ENCODE assay signal across 10 cellular contexts in genomic region chrX:16883487-16883804, GRCh38. TPM values are rescaled to one million over a fixed set of nuclear protein-coding genes. Genes with fewer than 3 reads are reported as not detected.
DNase-seq lines count a peak whose midpoint lies in the region; ATAC-seq, FAIRE-seq and TF ChIP-seq lines count a peak whose summit lies in the region.
"Had no signal": no experiment of that assay in that cellular context is flagged by ENCODE, and none has a peak within 500 bp of the region (broad histone marks: within the 10 kb centered on the region; RNA-seq: fewer than 3 reads in every experiment).

No MANE protein-coding gene starts in this region.

- peak overlapping the region; percentile 66 for H3K4me3 ChIP-seq in left ventricle myocardium inferior
- H3K4me3 ChIP-seq in K562: no peak overlapping the region; the same call in 1 of the 2 replicates
- peak overlapping the region in 1 of 2 experiments; percentile 75 for H3K4me3 ChIP-seq in mesenchymal stem cell (ENCODE audit: insufficient read depth in 1 of 2, low read depth in 1 of 2, low read length in 2 of 2)

- POLR2A ChIA-PET in K562 (lab: Yijun Ruan, JAX): interaction anchor here (0.7 to 1.0 kb wide), 2 partner anchors 13 to 14 kb away, joined by 3 to 5 read pairs; no protein-coding TSS in a partner anchor
- POLR2A ChIA-PET in activated CD4-positive, alpha-beta memory T cell treated with anti-CD3 and anti-CD28 coated beads, Interleukin-2, amount 10 ng/mL, durations not matched to agents 7 days and 5 days (lab: Charles Lee): interaction anchor here (2.8 kb wide), 1 partner anchor 13 kb away, joined by 21 read pairs; the partner anchor contains the start of gene RBBP7

- no peak overlapping the region for H2BK120ac ChIP-seq in mesenchymal stem cell (ENCODE audit: low read depth, low read length)

- no peak overlapping the region for H4K8ac ChIP-seq in mesenchymal stem cell (ENCODE audit: low read length)

- H3K18ac ChIP-seq in mesenchymal stem cell (ENCODE audit: low read depth in 1 of 2, low read length in 2 of 2): no peak overlapping the region

- no peaks in the 10 kb centered on the region for H3K79me2 ChIP-seq in K562 (ENCODE audit: control insufficient read depth, insufficient read depth, low read length)

- H2BK15ac ChIP-seq in mesenchymal stem cell (ENCODE audit: low read depth, poor library complexity, severe bottlenecking): no peak overlapping the region

- H3K9me3 Mint-ChIP-seq in activated CD4-positive, alpha-beta memory T cell treated with anti-CD3 and anti-CD28 coated beads, Interleukin-2, amount 10 ng/mL, durations not matched to agents 7 days and 5 days: no peaks in the 10 kb centered on the region
- H3K9me3 Mint-ChIP-seq: dendritic cell treated with granulocyte-macrophage colony-stimulating factor and Interleukin-4, amounts not matched to agents 40 ng/mL and 50 ng/mL, for 4 days had no signal

- H3K14ac ChIP-seq in mesenchymal stem cell (ENCODE audit: low read length in 2 of 2): no peak overlapping the region

- no TSS peak for BruUV-seq in K562 (replicated peaks; lab: Mats Ljungman, UMichigan)

- peak overlapping the region in 1 of 2 experiments; percentile 68; a peak in 2 of 4 replicates for H3K9ac ChIP-seq in K562 (ENCODE audit: insufficient read depth in 1 of 2, low read depth in 2 of 2, low read length in 2 of 2)
- H3K9ac ChIP-seq in mesenchymal stem cell (ENCODE audit: low read length): peak overlapping the region; percentile 79

- TF ChIP-seq RAD21 in K562 (CRISPR knock-in tag; conservative IDR thresholded peaks at IDR 0.05 in 1 of 2, IDR thresholded peaks at IDR 0.05 in 1 of 2): no peak

- H3K27me3 ChIP-seq in left ventricle myocardium inferior (ENCODE audit: low read depth) (no peaks in the 10 kb centered on the region), K562 (ENCODE audit: control insufficient read depth in 2 of 2, insufficient read depth in 2 of 2, low read length in 2 of 2) (no peaks in the 10 kb centered on the region; a peak in 2 of 5 replicates), mesenchymal stem cell (ENCODE audit: control insufficient read depth in 1 of 2, insufficient read depth in 1 of 2, low read length in 2 of 2) (peaks cover 0 to 39% of the 10 kb centered on the region in 2 experiments)
- H3K27me3 ChIP-seq: upper lobe of left lung had no signal

- TF ChIP-seq POLR2A in K562 (conservative IDR thresholded peaks at IDR 0.05): no peak

- H3K4me1 ChIP-seq in left ventricle myocardium inferior (peaks cover 5% of the 10 kb centered on the region), K562 (replicated peaks in 1 of 2; ENCODE audit: control insufficient read depth in 2 of 2, insufficient read depth in 2 of 2, low read length in 2 of 2) (peaks cover 5% of the 10 kb centered on the region in 2 experiments; a peak in 4 of 5 replicates), mesenchymal stem cell (ENCODE audit: control insufficient read depth, insufficient read depth, low read depth, low read length) (peaks cover 3% of the 10 kb centered on the region)

- peaks cover 10% of the 10 kb centered on the region for H3K4me1 Mint-ChIP-seq in activated CD4-positive, alpha-beta memory T cell treated with anti-CD3 and anti-CD28 coated beads, Interleukin-2, amount 10 ng/mL, durations not matched to agents 7 days and 5 days

- H3K79me1 ChIP-seq in mesenchymal stem cell (replicated peaks; ENCODE audit: low read length, poor library complexity, severe bottlenecking): no peaks in the 10 kb centered on the region

- H3K23ac ChIP-seq in mesenchymal stem cell (ENCODE audit: low read length in 2 of 2): no peak overlapping the region

- H3K27ac ChIP-seq in left ventricle myocardium inferior (replicated peaks) (no peak overlapping the region), K562 (ENCODE audit: extremely low read depth, low read depth, low read length) (no peak overlapping the region), mesenchymal stem cell (ENCODE audit: low read length, poor library complexity, severe bottlenecking) (no peak overlapping the region)

- no peak overlapping the region for H2AK5ac ChIP-seq in mesenchymal stem cell (ENCODE audit: low read length, severe bottlenecking)

- H4K20me1 ChIP-seq in K562 (replicated peaks; ENCODE audit: control insufficient read depth, insufficient read depth, low read length): no peaks in the 10 kb centered on the region

- H3K27me3 Mint-ChIP-seq in activated CD4-positive, alpha-beta memory T cell treated with anti-CD3 and anti-CD28 coated beads, Interleukin-2, amount 10 ng/mL, durations not matched to agents 7 days and 5 days: peaks cover 7% of the 10 kb centered on the region
- H3K27me3 Mint-ChIP-seq: dendritic cell treated with granulocyte-macrophage colony-stimulating factor and Interleukin-4, amounts not matched to agents 40 ng/mL and 50 ng/mL, for 4 days had no signal

- FAIRE-seq in K562 (lab: Jason Lieb, UNC): no peak
- no peak for FAIRE-seq in GM19239 (lab: Jason Lieb, UNC)

- H4K91ac ChIP-seq in mesenchymal stem cell (ENCODE audit: low read length): no peak overlapping the region

- CTCF ChIA-PET in K562 (lab: Yijun Ruan, JAX; ENCODE audit: low intra/inter-chr PET ratio): interaction anchor here (0.6 to 1.6 kb wide), 2 partner anchors 57 to 83 kb away, joined by 3 to 7 read pairs; no protein-coding TSS in a partner anchor
- CTCF ChIA-PET in activated CD4-positive, alpha-beta memory T cell treated with anti-CD3 and anti-CD28 coated beads, Interleukin-2, amount 10 ng/mL, durations not matched to agents 7 days and 5 days (lab: Charles Lee): interaction anchor here (0.8 to 4.2 kb wide), 17 partner anchors 9 to 1209 kb away, joined by 3 to 32 read pairs (median 5); partner anchors contain the start of genes RBBP7 and REPS2

- H3K36me3 ChIP-seq in left ventricle myocardium inferior (no peaks in the 10 kb centered on the region), K562 (ENCODE audit: control insufficient read depth, insufficient read depth, low read length) (no peaks in the 10 kb centered on the region), mesenchymal stem cell (ENCODE audit: control insufficient read depth in 1 of 2, insufficient read depth in 2 of 2, low read depth in 1 of 2, low read length in 2 of 2) (no peaks in the 10 kb centered on the region)
- H3K36me3 ChIP-seq: upper lobe of left lung had no signal

- no peak overlapping the region for H3K27ac Mint-ChIP-seq in activated CD4-positive, alpha-beta memory T cell treated with anti-CD3 and anti-CD28 coated beads, Interleukin-2, amount 10 ng/mL, durations not matched to agents 7 days and 5 days

- in situ Hi-C loops in K562 (cut with MboI): no loop called here

- no peak for TF ChIP-seq CTCF in left ventricle myocardium inferior (IDR thresholded peaks at IDR 0.05; ENCODE audit: borderline replicate concordance)
- TF ChIP-seq CTCF in K562 (IDR thresholded peaks at IDR 0.05 in 2 of 3, conservative IDR thresholded peaks at IDR 0.05 in 1 of 3; ENCODE audit: insufficient read depth in 2 of 3, low read depth in 1 of 3, low read length in 3 of 3): no peak
- TF ChIP-seq CTCF in GM10266 (IDR thresholded peaks at IDR 0.05; ENCODE audit: control insufficient read depth, insufficient read depth, low read depth, missing control alignments): no peak

- ATAC-seq in K562 (no peak), GM18519 (IDR thresholded peaks at IDR 0.05; ENCODE audit: low FRiP score, unreplicated experiment) (no peak)

- DNase-seq in left ventricle myocardium inferior (no peak), cardiac septum (ENCODE audit: low spot score) (no peak), K562 (ENCODE audit: extremely low read depth in 1 of 4, low spot score in 3 of 4) (no peak), mesenchymal stem cell (no peak), GM10266 (ENCODE audit: extremely low spot score) (no peak), GM19239 (ENCODE audit: insufficient read length, low spot score) (no peak)
- DNase-seq in activated CD4-positive, alpha-beta memory T cell treated with anti-CD3 and anti-CD28 coated beads, Interleukin-2, amount 10 ng/mL, durations not matched to agents 7 days and 5 days: no peak

- WGBS in K562 (ENCODE audit: insufficient coverage, low coverage, missing lambda C conversion rate): 5% methylated on average over 2 of the region's 3 CpGs
- WGBS in mesenchymal stem cell: no CpG with 5 or more reads among the region's 3 CpGs

- H3K36me3 Mint-ChIP-seq in activated CD4-positive, alpha-beta memory T cell treated with anti-CD3 and anti-CD28 coated beads, Interleukin-2, amount 10 ng/mL, durations not matched to agents 7 days and 5 days (ENCODE audit: low read depth): no peaks in the 10 kb centered on the region

- intact Hi-C loops in left ventricle myocardium inferior (cut with micrococcal nuclease): loop anchor here (10.0 kb wide), 1 partner anchor 161 kb away; no protein-coding TSS in a partner anchor
- intact Hi-C loops in cardiac septum (cut with DNase I): loop anchor here (2.0 kb wide), 1 partner anchor 45 kb away; no protein-coding TSS in a partner anchor
- intact Hi-C loops in K562 (cut with micrococcal nuclease): loop anchor here (1.0 kb wide), 1 partner anchor 163 kb away; no protein-coding TSS in a partner anchor

- no peak for TF ChIP-seq EP300 in K562 (IDR thresholded peaks at IDR 0.05; ENCODE audit: low read length)

- H2BK5ac ChIP-seq in mesenchymal stem cell (ENCODE audit: low read depth, low read length, poor library complexity, severe bottlenecking): no peak overlapping the region

- H3K9me1 ChIP-seq in K562 (ENCODE audit: control insufficient read depth, insufficient read depth, low read length): no peaks in the 10 kb centered on the region

- H3K9me3 ChIP-seq in left ventricle myocardium inferior (replicated peaks): no peaks in the 10 kb centered on the region
- H3K9me3 ChIP-seq in K562 (replicated peaks; ENCODE audit: control insufficient read depth, insufficient read depth, low read depth, low read length): no peaks in the 10 kb centered on the region
- H3K9me3 ChIP-seq in mesenchymal stem cell (ENCODE audit: control insufficient read depth, low read length): no peaks in the 10 kb centered on the region
- H3K9me3 ChIP-seq: upper lobe of left lung had no signal

- H3K4me3 Mint-ChIP-seq in activated CD4-positive, alpha-beta memory T cell treated with anti-CD3 and anti-CD28 coated beads, Interleukin-2, amount 10 ng/mL, durations not matched to agents 7 days and 5 days: no peak overlapping the region

- peak overlapping the region; percentile 100 for H2AFZ ChIP-seq in K562 (ENCODE audit: low read depth, low read length)
- no peak overlapping the region for H2AFZ ChIP-seq in mesenchymal stem cell (ENCODE audit: low read depth, low read length)

- H3K4me2 ChIP-seq in K562 (ENCODE audit: insufficient read depth, low read length): 0 out of 2 replicates have a peak overlapping the region, but pooled peaks have one; percentile 76
- H3K4me2 ChIP-seq in mesenchymal stem cell (ENCODE audit: low read length, poor library complexity, severe bottlenecking): no peak overlapping the region

- H2BK12ac ChIP-seq in mesenchymal stem cell (ENCODE audit: low read length in 2 of 2): no peak overlapping the region

- H3K4ac ChIP-seq in mesenchymal stem cell (ENCODE audit: low read depth in 1 of 2, low read length in 2 of 2): no peak overlapping the region

RNA-seq across cellular contexts. Expression of gene RBBP7, which starts 13.3 kb away (rescaled TPM):
- total RNA-seq in left ventricle myocardium inferior (115 TPM), cardiac septum (117 TPM), K562 (2014; rRNA removed) (142 and 153 TPM in 2 replicates), K562 (2014; rRNA removed; fragmentation: Illumina TruSeq; extraction: Trizol) (202 and 217 TPM in 2 replicates), K562 (2015; rRNA removed; fragmentation: Illumina TruSeq; extraction: Trizol) (192 and 211 TPM in 2 replicates), K562 (2021) (148 and 169 TPM in 2 replicates)
- total RNA-seq in K562 (2011; cell fraction: chromatin; rRNA removed; ENCODE audit: low replicate concordance): 88.9 and 162 TPM in 2 replicates
- 63.4 and 67.4 TPM in 2 replicates for total RNA-seq in K562 (2011; cell fraction: nucleolus; rRNA removed)
- 139 and 146 TPM in 2 replicates for total RNA-seq in K562 (2011; cell fraction: nucleoplasm; rRNA removed)
- polyA plus RNA-seq in K562 (2011; rRNA removed) (245 and 364 TPM in 2 replicates), K562 (2014; fragmentation: Illumina TruSeq; extraction: Trizol) (185 and 215 TPM in 2 replicates), K562 (2014; fragmentation: Nextera tagmentation; extraction: Ambion mirVana) (10 to 100 TPM; 79.0 to 90.1 TPM), K562 (2014; rRNA removed) (175 and 182 TPM in 2 replicates)
- 164 and 228 TPM in 2 replicates for polyA plus RNA-seq in K562 (2011; cell fraction: cytosol; rRNA removed)
- 132 and 149 TPM in 2 replicates for polyA plus RNA-seq in K562 (2011; cell fraction: nucleus; rRNA removed)
- 121 and 217 TPM in 2 replicates for polyA plus RNA-seq in K562 (2012)
- polyA minus RNA-seq in K562 (2011; rRNA and poly(A)+ RNA removed): 230 and 285 TPM in 2 replicates
- polyA minus RNA-seq in K562 (2011; cell fraction: cytosol; rRNA and poly(A)+ RNA removed): 67.0 and 107 TPM in 2 replicates
- 33.5 and 54.4 TPM in 2 replicates for polyA minus RNA-seq in K562 (2011; cell fraction: nucleus; rRNA and poly(A)+ RNA removed)
- polyA plus RNA-seq in mesenchymal stem cell (2013, experiment 1 of 2): 90.4 TPM
- 99.7 TPM for polyA plus RNA-seq in mesenchymal stem cell (2013, experiment 2 of 2)
- 100 to 1,000 TPM; 137 to 140 TPM for total RNA-seq in activated CD4-positive, alpha-beta memory T cell treated with anti-CD3 and anti-CD28 coated beads, Interleukin-2, amount 10 ng/mL, durations not matched to agents 7 days and 5 days
